Comparison of ENCODE assay signal across 1 cellular context in the genomic region with DNA sequence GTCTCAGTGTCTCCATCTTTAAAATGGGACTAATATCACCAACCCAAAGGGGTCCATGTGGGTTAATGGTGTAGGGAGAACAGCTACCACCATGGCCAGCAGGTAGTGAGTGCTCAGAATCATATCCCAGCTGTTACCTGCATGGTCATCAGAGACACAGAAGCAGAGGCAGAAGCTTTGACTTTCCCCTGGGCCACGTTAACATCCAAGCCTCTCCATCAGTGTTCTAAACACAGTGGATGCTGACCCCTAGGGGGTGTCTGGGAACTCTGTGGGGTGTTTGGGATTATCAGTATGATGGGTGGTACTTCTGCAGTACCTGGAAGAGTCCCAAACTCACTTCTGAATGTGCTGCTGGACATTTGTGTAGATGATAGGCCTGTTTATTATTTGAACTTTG.
TF ChIP-seq lines count a peak whose summit lies in the region.

No MANE protein-coding gene starts in this region.

TF ChIP-seq in IMR-90, 13 proteins besides CTCF, POLR2A, EP300 and RAD21 (continued from another document):
- TF ChIP-seq, protein P1, sequence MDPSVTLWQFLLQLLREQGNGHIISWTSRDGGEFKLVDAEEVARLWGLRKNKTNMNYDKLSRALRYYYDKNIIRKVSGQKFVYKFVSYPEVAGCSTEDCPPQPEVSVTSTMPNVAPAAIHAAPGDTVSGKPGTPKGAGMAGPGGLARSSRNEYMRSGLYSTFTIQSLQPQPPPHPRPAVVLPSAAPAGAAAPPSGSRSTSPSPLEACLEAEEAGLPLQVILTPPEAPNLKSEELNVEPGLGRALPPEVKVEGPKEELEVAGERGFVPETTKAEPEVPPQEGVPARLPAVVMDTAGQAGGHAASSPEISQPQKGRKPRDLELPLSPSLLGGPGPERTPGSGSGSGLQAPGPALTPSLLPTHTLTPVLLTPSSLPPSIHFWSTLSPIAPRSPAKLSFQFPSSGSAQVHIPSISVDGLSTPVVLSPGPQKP (IDR thresholded peaks at IDR 0.05; ENCODE audit: borderline replicate concordance, low read depth, low read length) = no peak
- no peak for TF ChIP-seq NFE2L2 (IDR thresholded peaks at IDR 0.05; ENCODE audit: low read depth, low read length)
- TF ChIP-seq MXI1 (IDR thresholded peaks at IDR 0.05; ENCODE audit: borderline replicate concordance, low read depth, low read length) = no peak
TF ChIP-seq in IMR-90: peak in this region for 0.
